ENCODE assay signal across 1 cellular context in genomic region chr5:45060686-45061085, GRCh38.
TF ChIP-seq lines count a peak whose summit lies in the region.

No MANE protein-coding gene starts in this region.

TF ChIP-seq in H1, 55 proteins besides CTCF, POLR2A, EP300 and RAD21 (continued from another document):
- peak; percentile 73 for TF ChIP-seq CHD7 (IDR thresholded peaks at IDR 0.05; ENCODE audit: insufficient replicate concordance, low read length)
- no peak for TF ChIP-seq TBP (IDR thresholded peaks at IDR 0.05; ENCODE audit: low read depth, low read length)
- TF ChIP-seq SUZ12 (IDR thresholded peaks at IDR 0.05; ENCODE audit: low read length): no peak
- no peak for TF ChIP-seq FOSL1 (IDR thresholded peaks at IDR 0.05; ENCODE audit: insufficient read depth, low read depth, low read length)
- 0 out of 2 replicates have a peak, but pooled peaks have one; percentile 15 for TF ChIP-seq CEBPB (IDR thresholded peaks at IDR 0.05; ENCODE audit: low read depth, low read length)
- no peak for TF ChIP-seq MAX (IDR thresholded peaks at IDR 0.05)
- TF ChIP-seq YY1 (IDR thresholded peaks at IDR 0.05; ENCODE audit: low read depth, low read length): no peak
- no peak for TF ChIP-seq EGR1 (IDR thresholded peaks at IDR 0.05; ENCODE audit: borderline replicate concordance, low read depth, low read length)
- TF ChIP-seq SP4 (IDR thresholded peaks at IDR 0.05; ENCODE audit: low read length): no peak
- TF ChIP-seq TAF7 (optimal IDR thresholded peaks at IDR 0.05; ENCODE audit: borderline replicate concordance, low read depth, low read length): no peak
- no peak for TF ChIP-seq SIRT6 (IDR thresholded peaks at IDR 0.05; ENCODE audit: low read length)
- TF ChIP-seq KDM1A (IDR thresholded peaks at IDR 0.05; ENCODE audit: borderline replicate concordance, low read length): no peak
- 0 out of 4 replicates have a peak, but pooled peaks of 1 of the 2 experiments have one; percentile 25 for TF ChIP-seq SIN3A (conservative IDR thresholded peaks at IDR 0.05 in 1 of 2, IDR thresholded peaks at IDR 0.05 in 1 of 2; ENCODE audit: low read depth in 1 of 2, low read length in 2 of 2)
- peak; percentile 88; the same call in 1 of the 2 replicates for TF ChIP-seq TCF12 (IDR thresholded peaks at IDR 0.05; ENCODE audit: low read depth, low read length)
- no peak for TF ChIP-seq RXRA (IDR thresholded peaks at IDR 0.05; ENCODE audit: insufficient read depth, low read depth, low read length)
- TF ChIP-seq SP1 (IDR thresholded peaks at IDR 0.05; ENCODE audit: low read depth, low read length): peak; percentile 66
- no peak for TF ChIP-seq CTBP2 (IDR thresholded peaks at IDR 0.05; ENCODE audit: borderline replicate concordance, insufficient read depth, insufficient read length, low read length)
